Comparison of ENCODE assay signal across 8 cellular contexts in the genomic region with DNA sequence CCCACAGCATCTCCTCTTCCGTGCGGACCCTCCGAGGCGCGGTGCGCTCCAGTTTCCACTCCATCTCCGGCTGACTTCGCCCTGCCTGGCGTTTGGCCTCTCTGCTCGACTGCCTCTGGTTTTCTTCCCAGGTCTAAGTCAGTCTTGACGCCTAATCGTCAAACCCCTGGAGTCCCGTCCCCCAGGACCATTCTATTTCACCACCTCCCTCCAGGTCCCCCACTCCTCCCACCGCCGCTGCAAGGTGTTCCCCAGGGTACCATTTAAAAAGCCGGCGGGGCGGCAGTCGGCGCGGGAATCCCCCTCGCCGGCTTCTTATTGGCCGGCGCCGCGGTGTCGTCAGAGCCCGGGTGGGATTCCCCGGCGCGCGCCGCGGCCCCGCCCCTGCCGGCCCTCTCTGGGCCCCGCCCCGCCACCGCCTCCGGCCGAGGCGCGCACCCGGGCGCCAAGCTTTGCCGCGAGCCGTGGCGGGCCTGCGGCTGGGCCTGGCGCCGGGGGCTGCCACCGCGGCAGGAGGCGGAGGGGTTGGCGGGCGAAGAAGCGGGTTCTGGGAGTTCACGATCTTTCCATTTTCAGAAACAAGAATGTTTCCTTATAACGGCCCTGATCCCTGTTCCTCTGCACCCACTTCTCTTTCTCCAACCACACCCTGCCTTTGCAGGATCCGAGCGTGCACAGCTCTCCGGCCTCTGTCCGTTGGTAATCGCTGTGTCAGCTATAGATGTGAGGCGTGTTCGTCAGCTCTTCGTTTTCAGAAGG. TPM values are rescaled to one million over a fixed set of nuclear protein-coding genes. Genes with fewer than 3 reads are reported as not detected.
DNase-seq lines count a peak whose midpoint lies in the region; ATAC-seq and TF ChIP-seq lines count a peak whose summit lies in the region.

CDC20B (minus strand) TSS at position 241 of the 759 bp plus-strand sequence; CDS start at position 64, 177 bp downstream.

- H3K4me3 Mint-ChIP-seq in HFFc6 = peak within 1 kb of the TSS; percentile 91
- H3K4me3 Mint-ChIP-seq in activated naive CD8-positive, alpha-beta T cell treated with anti-CD3 and anti-CD28 coated beads, Interleukin-2, amount 50 U/mL, for 24 hours = peak within 1 kb of the TSS; percentile 81

- no peaks in the 10 kb centered on the region for H3K36me3 ChIP-seq in right atrium auricular region
- no peaks in the 10 kb centered on the region for H3K36me3 ChIP-seq in vagina

- H3K4me1 ChIP-seq in right atrium auricular region (peaks cover 0 to 27% of the 10 kb centered on the region in 2 donors), vagina (peaks cover 25% of the 10 kb centered on the region)

- no peak for TF ChIP-seq CTCF in GM12864 (IDR thresholded peaks at IDR 0.05; ENCODE audit: low read depth, low read length, missing control alignments)
- TF ChIP-seq CTCF in HFFc6 (IDR thresholded peaks at IDR 0.05) = no peak
- no peak for TF ChIP-seq CTCF in right atrium auricular region (IDR thresholded peaks at IDR 0.05)
- no peak for TF ChIP-seq CTCF in vagina (IDR thresholded peaks at IDR 0.05)

- peaks cover 52% of the 10 kb centered on the region for H3K4me1 Mint-ChIP-seq in HFFc6 (ENCODE audit: low read depth)
- H3K4me1 Mint-ChIP-seq in activated naive CD8-positive, alpha-beta T cell treated with anti-CD3 and anti-CD28 coated beads, Interleukin-2, amount 50 U/mL, for 24 hours = peaks cover 50% of the 10 kb centered on the region

- H3K9me3 Mint-ChIP-seq in HFFc6 = no peaks in the 10 kb centered on the region
- H3K9me3 Mint-ChIP-seq in activated naive CD8-positive, alpha-beta T cell treated with anti-CD3 and anti-CD28 coated beads, Interleukin-2, amount 50 U/mL, for 24 hours = no peaks in the 10 kb centered on the region

- TF ChIP-seq POLR2A in vagina (IDR thresholded peaks at IDR 0.05) = no peak

- no peaks in the 10 kb centered on the region for H3K36me3 Mint-ChIP-seq in HFFc6 (ENCODE audit: low read depth)
- H3K36me3 Mint-ChIP-seq in activated naive CD8-positive, alpha-beta T cell treated with anti-CD3 and anti-CD28 coated beads, Interleukin-2, amount 50 U/mL, for 24 hours (ENCODE audit: low read depth) = no peaks in the 10 kb centered on the region

- no peaks in the 10 kb centered on the region for H3K9me3 ChIP-seq in right atrium auricular region
- H3K9me3 ChIP-seq in vagina = no peaks in the 10 kb centered on the region

- intact Hi-C loops in vagina (cut with DNase I) = no loop called here

- H3K27ac Mint-ChIP-seq in HFFc6 = peak within 1 kb of the TSS; percentile 15; the same call in 1 of the 2 replicates
- H3K27ac Mint-ChIP-seq in activated naive CD8-positive, alpha-beta T cell treated with anti-CD3 and anti-CD28 coated beads, Interleukin-2, amount 50 U/mL, for 24 hours = peak within 1 kb of the TSS; percentile 42

- H3K27ac ChIP-seq in right atrium auricular region (no peak within 1 kb of the TSS), vagina (no peak within 1 kb of the TSS)

- DNase-seq in GM12864 (ENCODE audit: low read depth) (no peak), HFFc6 (peak; percentile 40), MV-4-11 (lab: John Stamatoyannopoulos, UW) (peak; percentile 53), T follicular helper cell (ENCODE audit: low read depth) (peak; percentile 56), right atrium auricular region (ENCODE audit: low spot score) (no peak), renal cortical epithelial cell (ENCODE audit: low read depth) (peak; percentile 34), vagina (ENCODE audit: extremely low spot score in 2 of 2) (no peak)
- peak; percentile 83 for DNase-seq in activated naive CD8-positive, alpha-beta T cell treated with anti-CD3 and anti-CD28 coated beads, Interleukin-2, amount 50 U/mL, for 24 hours

- H3K27me3 ChIP-seq in right atrium auricular region (peaks cover 16 to 30% of the 10 kb centered on the region in 2 donors), vagina (no peaks in the 10 kb centered on the region)

- peaks cover 26% of the 10 kb centered on the region for H3K27me3 Mint-ChIP-seq in HFFc6 (ENCODE audit: insufficient read depth)
- peaks cover 78% of the 10 kb centered on the region for H3K27me3 Mint-ChIP-seq in activated naive CD8-positive, alpha-beta T cell treated with anti-CD3 and anti-CD28 coated beads, Interleukin-2, amount 50 U/mL, for 24 hours

- ATAC-seq in activated naive CD8-positive, alpha-beta T cell treated with anti-CD3 and anti-CD28 coated beads, Interleukin-2, amount 50 U/mL, for 24 hours = peak; percentile 89

- H3K4me3 ChIP-seq in GM12864 (ENCODE audit: low read depth, low read length) (peak within 1 kb of the TSS; percentile 57), right atrium auricular region (peak within 1 kb of the TSS; percentile 33 to 54), vagina (peak within 1 kb of the TSS; percentile 42 to 54)

RNA-seq across cellular contexts. Expression of gene CDC20B, which starts in this region (rescaled TPM):
- under 1 TPM in 5 of 6 experiments, not detected in 1; 0.07 to 0.20 (median 0.12) TPM for total RNA-seq in HFFc6 (2021; fragmentation: NEBNext Ultra II Directional; extraction: Animal tissue kit (Norgen Biotek cat#: 25700))
- total RNA-seq in right atrium auricular region (not detected), renal cortical epithelial cell (0.52 TPM in 1 of 2 replicates, not detected in the other), vagina (not detected)

Comparison
In these comparisons a context has a peak if more than half of its experiments do, and no peak if none do; other contexts are left out.
1. Peak in DNase-seq in HFFc6; RNA of the gene not detected or under 1 TPM.
2. Peak in DNase-seq in renal cortical epithelial cell; RNA of the gene not detected or under 1 TPM.
3. DNase-seq: peak in MV-4-11 (single experiment), T follicular helper cell (single experiment) and activated naive CD8-positive, alpha-beta T cell treated with anti-CD3 and anti-CD28 coated beads, Interleukin-2, amount 50 U/mL, for 24 hours (single experiment); none in GM12864 (single experiment), right atrium auricular region (single experiment) and vagina (0 of 2).
4. Peak in every context shown above with its lines, with median percentiles within 50 percentile points of each other: H3K4me3 ChIP-seq.